ENCODE assay signal across 1 cellular context in genomic region chr2:100562613-100563406, GRCh38.
TF ChIP-seq lines count a peak whose summit lies in the region.

TSS of gene PDCL3 (plus strand) at chr2:100562993. CDS start at chr2:100563068, 75 bp downstream.

TF ChIP-seq in GM12878, 131 proteins besides CTCF, POLR2A, EP300 and RAD21 (continued from another document and continues in another):
- TF ChIP-seq ELK1 (IDR thresholded peaks at IDR 0.05; ENCODE audit: low read depth, low read length), result peak; percentile 55; the same call in 1 of the 2 replicates
- TF ChIP-seq USF2 (IDR thresholded peaks at IDR 0.05; ENCODE audit: borderline replicate concordance, low read depth, low read length), result no peak
- 0 out of 2 replicates have a peak, but pooled peaks have one; percentile 59 for TF ChIP-seq POLR2AphosphoS2 (IDR thresholded peaks at IDR 0.05; ENCODE audit: low read depth, low read length)
- TF ChIP-seq NKRF (conservative IDR thresholded peaks at IDR 0.05), result peak; percentile 74
- 0 out of 2 replicates have a peak, but pooled peaks have one; percentile 17 for TF ChIP-seq EED (IDR thresholded peaks at IDR 0.05; ENCODE audit: low read depth)
- no peak for TF ChIP-seq IRF5 (IDR thresholded peaks at IDR 0.05; ENCODE audit: borderline replicate concordance)
- peak; percentile 96 for TF ChIP-seq NBN (IDR thresholded peaks at IDR 0.05)
- peak; percentile 62 for TF ChIP-seq MXI1 (IDR thresholded peaks at IDR 0.05; ENCODE audit: low read depth, low read length)
- no peak for TF ChIP-seq ZSCAN29 (IDR thresholded peaks at IDR 0.05)
- TF ChIP-seq NRF1 (conservative IDR thresholded peaks at IDR 0.05; ENCODE audit: low read depth, low read length), result peak; percentile 89
- TF ChIP-seq SIX5 (IDR thresholded peaks at IDR 0.05; ENCODE audit: low read depth, low read length, severe bottlenecking), result peak; percentile 50
- no peak for TF ChIP-seq ZNF384 (IDR thresholded peaks at IDR 0.05; ENCODE audit: borderline replicate concordance, low read depth, low read length)
- peak; percentile 64 to 95 for TF ChIP-seq BHLHE40 (IDR thresholded peaks at IDR 0.05; ENCODE audit: borderline replicate concordance in 1 of 2, low read depth in 2 of 2, low read length in 1 of 2)
- peak; percentile 11 for TF ChIP-seq SP1 (IDR thresholded peaks at IDR 0.05; ENCODE audit: low read depth, low read length)
- 0 out of 2 replicates have a peak, but pooled peaks have one; percentile 61 for TF ChIP-seq SMAD5 (IDR thresholded peaks at IDR 0.05; ENCODE audit: low read depth)
- TF ChIP-seq KLF5 (IDR thresholded peaks at IDR 0.05; ENCODE audit: partially characterized antibody), result peak; percentile 79
- no peak for TF ChIP-seq CHD4 (IDR thresholded peaks at IDR 0.05)
- peak; percentile 68 for TF ChIP-seq TAF1 (IDR thresholded peaks at IDR 0.05; ENCODE audit: borderline replicate concordance, low read depth, low read length)
- 0 out of 2 replicates have a peak, but pooled peaks have one; percentile 6 for TF ChIP-seq SPI1 (IDR thresholded peaks at IDR 0.05; ENCODE audit: borderline replicate concordance, insufficient read depth, low read depth, low read length)
- peak; percentile 68 for TF ChIP-seq DPF2 (IDR thresholded peaks at IDR 0.05)
- TF ChIP-seq ZBTB40 (IDR thresholded peaks at IDR 0.05; ENCODE audit: borderline replicate concordance), result peak; percentile 42; the same call in 1 of the 2 replicates
- TF ChIP-seq CREB1 (IDR thresholded peaks at IDR 0.05; ENCODE audit: low read depth), result peak; percentile 85
- TF ChIP-seq PAX8 (IDR thresholded peaks at IDR 0.05), result no peak
- peak; percentile 94 to 99 for TF ChIP-seq SRF (IDR thresholded peaks at IDR 0.05; ENCODE audit: low read depth in 2 of 2, low read length in 2 of 2)
- TF ChIP-seq RBBP5 (conservative IDR thresholded peaks at IDR 0.05), result no peak
- TF ChIP-seq WRNIP1 (IDR thresholded peaks at IDR 0.05; ENCODE audit: borderline replicate concordance, low read depth, low read length), result no peak; the same call in 1 of the 2 replicates
- TF ChIP-seq JUND (IDR thresholded peaks at IDR 0.05; ENCODE audit: low read depth, low read length), result no peak
- no peak for TF ChIP-seq RCOR1 (conservative IDR thresholded peaks at IDR 0.05; ENCODE audit: low read depth, low read length)
- TF ChIP-seq RELA (IDR thresholded peaks at IDR 0.05; ENCODE audit: borderline replicate concordance, partially characterized antibody), result peak; percentile 45
- TF ChIP-seq CEBPB (IDR thresholded peaks at IDR 0.05; ENCODE audit: borderline replicate concordance in 1 of 2, low read depth in 2 of 2, low read length in 2 of 2), result no peak
- TF ChIP-seq ZNF592 (IDR thresholded peaks at IDR 0.05), result no peak
- peak; percentile 39 for TF ChIP-seq ATF7 (IDR thresholded peaks at IDR 0.05; ENCODE audit: low read depth)
- no peak for TF ChIP-seq ETV6 (conservative IDR thresholded peaks at IDR 0.05 in 1 of 2, IDR thresholded peaks at IDR 0.05 in 1 of 2; ENCODE audit: borderline replicate concordance in 1 of 2, low read depth in 1 of 2)
- TF ChIP-seq HSF1 (IDR thresholded peaks at IDR 0.05; ENCODE audit: low read depth, low read length), result no peak
- TF ChIP-seq ZNF687 (IDR thresholded peaks at IDR 0.05), result peak; percentile 80
- TF ChIP-seq ZNF274 (IDR thresholded peaks at IDR 0.05; ENCODE audit: insufficient read depth, insufficient read length), result no peak
